ENCODE assay signal across 19 cellular contexts in genomic region chr3:126512916-126513650, GRCh38. TPM values are rescaled to one million over a fixed set of nuclear protein-coding genes. Genes with fewer than 3 reads are reported as not detected.
"Had no signal": no experiment of that assay in that cellular context is flagged by ENCODE, and none has a peak within 500 bp of the region (broad histone marks: within the 10 kb centered on the region; RNA-seq: fewer than 3 reads in every experiment).

No MANE protein-coding gene starts in this region.

- H3K36me3 ChIP-seq: neural progenitor cell, pancreas, transverse colon had no signal

- DNase-seq: activated CD4-positive, alpha-beta T cell treated with anti-CD3 and anti-CD28 coated beads, Interleukin-2, amount 50 U/mL, for 1 hour; activated CD8-positive, alpha-beta memory T cell treated with anti-CD3 and anti-CD28 coated beads for 24 hours; activated naive CD4-positive, alpha-beta T cell treated with Interleukin-2 at 50 U/mL for 16 hours; erythroblast; hippocampal formation; naive B cell; stimulated activated CD4-positive, alpha-beta T cell treated with anti-CD3 and anti-CD28 coated beads, Interleukin-4, amount 100 ng/mL, for 24 hours; stimulated activated naive CD4-positive, alpha-beta T cell treated with Interleukin-2 at 50 U/mL for 16 hours; transverse colon had no signal

- H3K9me3 ChIP-seq: pancreas, transverse colon had no signal

- ATAC-seq: pancreas had no signal

- H3K4me3 ChIP-seq: dorsolateral prefrontal cortex, neural progenitor cell, pancreas, skin epidermis, transverse colon had no signal

- H3K27me3 ChIP-seq: dorsolateral prefrontal cortex, neural progenitor cell, pancreas, transverse colon had no signal

- H2AFZ ChIP-seq: neural progenitor cell had no signal

- H3K4me2 ChIP-seq: neural progenitor cell had no signal

- H3K27ac ChIP-seq: dorsolateral prefrontal cortex, neural progenitor cell, pancreas, skin epidermis, transverse colon had no signal

- H3K9ac ChIP-seq: neural progenitor cell had no signal

- H3K4me1 ChIP-seq: neural progenitor cell, pancreas, transverse colon had no signal

RNA-seq across cellular contexts. Expression of gene UROC1, which starts 4.5 kb away (rescaled TPM):
- total RNA-seq: astrocyte, bronchial epithelial cell, kidney epithelial cell, lung microvascular endothelial cell, mononuclear cell, pancreas, renal cortical epithelial cell, transverse colon had no signal

RNA-seq across cellular contexts. Expression of gene CHST13, which starts 10.9 kb away (rescaled TPM):
- total RNA-seq: astrocyte, bronchial epithelial cell, kidney epithelial cell, lung microvascular endothelial cell had no signal

RNA-seq across cellular contexts. Expression of gene C3orf22, which starts 45.6 kb away (rescaled TPM):
- total RNA-seq: astrocyte, bronchial epithelial cell, kidney epithelial cell, lung microvascular endothelial cell, mononuclear cell, pancreas, renal cortical epithelial cell, transverse colon had no signal
